11 cellular contexts compared by ENCODE assay signal in genomic region chr19:50475736-50476223, GRCh38. TPM values are rescaled to one million over a fixed set of nuclear protein-coding genes. Genes with fewer than 3 reads are reported as not detected.
DNase-seq lines count a peak whose midpoint lies in the region; ATAC-seq, FAIRE-seq and TF ChIP-seq lines count a peak whose summit lies in the region.
"Had no signal": no experiment of that assay in that cellular context is flagged by ENCODE, and none has a peak within 500 bp of the region (broad histone marks: within the 10 kb centered on the region; RNA-seq: fewer than 3 reads in every experiment).

No MANE protein-coding gene starts in this region.

- peaks cover 6% of the 10 kb centered on the region for H3K36me3 Mint-ChIP-seq in natural killer cell treated with Interleukin-12 subunit alpha and Interleukin-12 subunit beta and Interleukin-15 and Interleukin-18, amount 100 ng/mL, for 72 hours

- H3K4me3 ChIP-seq in BJ (ENCODE audit: low read depth, low read length) (peak overlapping the region; percentile 67), bronchial epithelial cell (ENCODE audit: low read depth, low read length) (peak overlapping the region; percentile 93)

- peaks cover 16% of the 10 kb centered on the region for H3K36me3 ChIP-seq in BJ (ENCODE audit: control insufficient read depth, insufficient read depth, low read length)
- H3K36me3 ChIP-seq in bronchial epithelial cell (ENCODE audit: control insufficient read depth, insufficient read depth, low read length), result peaks cover 19% of the 10 kb centered on the region

- H3K27me3 ChIP-seq in BJ (ENCODE audit: control insufficient read depth, insufficient read depth, low read length) (no peaks in the 10 kb centered on the region), bronchial epithelial cell (ENCODE audit: control insufficient read depth, insufficient read depth, low read length) (no peaks in the 10 kb centered on the region)

- H3K27me3 Mint-ChIP-seq in natural killer cell treated with Interleukin-12 subunit alpha and Interleukin-12 subunit beta and Interleukin-15 and Interleukin-18, amount 100 ng/mL, for 72 hours, result no peaks in the 10 kb centered on the region

- no peaks in the 10 kb centered on the region for H3K9me3 Mint-ChIP-seq in natural killer cell treated with Interleukin-12 subunit alpha and Interleukin-12 subunit beta and Interleukin-15 and Interleukin-18, amount 100 ng/mL, for 72 hours

- DNase-seq in BJ (ENCODE audit: low read depth), result no peak
- no peak for DNase-seq in bronchial epithelial cell (ENCODE audit: low read depth)
- DNase-seq in natural killer cell treated with Interleukin-12 subunit alpha and Interleukin-12 subunit beta and Interleukin-15 and Interleukin-18, amount 100 ng/mL, for 72 hours (ENCODE audit: low spot score), result no peak
- DNase-seq in activated effector memory CD4-positive, alpha-beta T cell treated with anti-CD3 and anti-CD28 coated beads, Interleukin-2, amount 50 U/mL, for 16 hours, result no peak
- no peak for DNase-seq in medulla oblongata (ENCODE audit: extremely low spot score)
- DNase-seq in central memory CD4-positive, alpha-beta T cell, result no peak

- TF ChIP-seq CTCF in BJ (IDR thresholded peaks at IDR 0.05; ENCODE audit: insufficient read depth, low read depth, low read length) (no peak), bronchial epithelial cell (IDR thresholded peaks at IDR 0.05; ENCODE audit: insufficient read depth, low read length, severe bottlenecking) (no peak)

- CTCF ChIA-PET in BJ (lab: Yijun Ruan, JAX), result interaction anchor here (1.7 kb wide), 1 partner anchor 119 kb away, joined by 4 read pairs; no protein-coding TSS in a partner anchor

- no peak for FAIRE-seq in bronchial epithelial cell (lab: Jason Lieb, UNC)
- FAIRE-seq: islet of Langerhans had no signal

- H3K4me1 Mint-ChIP-seq in natural killer cell treated with Interleukin-12 subunit alpha and Interleukin-12 subunit beta and Interleukin-15 and Interleukin-18, amount 100 ng/mL, for 72 hours (ENCODE audit: low read depth in 2 of 2), result peaks cover 10 to 22% of the 10 kb centered on the region in 2 donors

- peak overlapping the region; percentile 80 to 89 for H3K27ac Mint-ChIP-seq in natural killer cell treated with Interleukin-12 subunit alpha and Interleukin-12 subunit beta and Interleukin-15 and Interleukin-18, amount 100 ng/mL, for 72 hours

- ATAC-seq in HG02938 (IDR thresholded peaks at IDR 0.05; ENCODE audit: unreplicated experiment), result peak; percentile 11
- ATAC-seq in natural killer cell treated with Interleukin-12 subunit alpha and Interleukin-12 subunit beta and Interleukin-15 and Interleukin-18, amount 100 ng/mL, for 72 hours, result no peak
- no peak for ATAC-seq in HG03469 (IDR thresholded peaks at IDR 0.05; ENCODE audit: unreplicated experiment)

- POLR2A ChIA-PET in BJ (lab: Charles Lee), result no interaction called here

- peak overlapping the region; percentile 94 for H3K4me3 Mint-ChIP-seq in natural killer cell treated with Interleukin-12 subunit alpha and Interleukin-12 subunit beta and Interleukin-15 and Interleukin-18, amount 100 ng/mL, for 72 hours

RNA-seq across cellular contexts. Expression of gene EMC10, which starts 0.5 kb away (rescaled TPM):
- 71.8 and 89.1 TPM in 2 replicates for polyA plus RNA-seq in BJ (2011; rRNA removed)
- polyA minus RNA-seq in BJ (2011; rRNA and poly(A)+ RNA removed), result 10.2 and 17.1 TPM in 2 replicates
- 24.7 and 37.1 TPM in 2 replicates for total RNA-seq in bronchial epithelial cell
- 100 to 1,000 TPM in 1 of 2 donors, 10 to 100 TPM in 1; 84.1 to 106 TPM for total RNA-seq in natural killer cell treated with Interleukin-12 subunit alpha and Interleukin-12 subunit beta and Interleukin-15 and Interleukin-18, amount 100 ng/mL, for 72 hours

RNA-seq across cellular contexts. Expression of gene GARIN5A, which starts 0.9 kb away (rescaled TPM):
- polyA plus RNA-seq in BJ (2011; rRNA removed), result 0.26 and 0.56 TPM in 2 replicates
- polyA minus RNA-seq in BJ (2011; rRNA and poly(A)+ RNA removed), result 0.24 TPM in 1 of 2 replicates, not detected in the other
- total RNA-seq in bronchial epithelial cell, result 0.51 and 0.79 TPM in 2 replicates
- total RNA-seq in natural killer cell treated with Interleukin-12 subunit alpha and Interleukin-12 subunit beta and Interleukin-15 and Interleukin-18, amount 100 ng/mL, for 72 hours, result 1 to 10 TPM in 1 of 2 donors, not detected in 1; 1.1 TPM
- total RNA-seq: subcutaneous adipose tissue had no signal

RNA-seq across cellular contexts. Expression of gene JOSD2, which starts 35.2 kb away (rescaled TPM):
- 39.0 and 44.9 TPM in 2 replicates for polyA plus RNA-seq in BJ (2011; rRNA removed)
- polyA minus RNA-seq in BJ (2011; rRNA and poly(A)+ RNA removed), result 3.7 and 3.9 TPM in 2 replicates
- 10.5 and 29.3 TPM in 2 replicates for total RNA-seq in bronchial epithelial cell
- 10 to 100 TPM; 39.8 to 46.0 TPM for total RNA-seq in natural killer cell treated with Interleukin-12 subunit alpha and Interleukin-12 subunit beta and Interleukin-15 and Interleukin-18, amount 100 ng/mL, for 72 hours

RNA-seq across cellular contexts. Expression of gene ASPDH, which starts 37.9 kb away (rescaled TPM):
- not detected in 2 replicates for polyA plus RNA-seq in BJ (2011; rRNA removed)
- not detected in 2 replicates for polyA minus RNA-seq in BJ (2011; rRNA and poly(A)+ RNA removed)
- total RNA-seq in bronchial epithelial cell, result not detected in 2 replicates
- not detected for total RNA-seq in natural killer cell treated with Interleukin-12 subunit alpha and Interleukin-12 subunit beta and Interleukin-15 and Interleukin-18, amount 100 ng/mL, for 72 hours
- total RNA-seq: subcutaneous adipose tissue had no signal

RNA-seq across cellular contexts. Expression of gene MYBPC2, which starts 43.1 kb away (rescaled TPM):
- not detected in 2 replicates for polyA plus RNA-seq in BJ (2011; rRNA removed)
- polyA minus RNA-seq in BJ (2011; rRNA and poly(A)+ RNA removed), result not detected in 2 replicates
- total RNA-seq in bronchial epithelial cell, result not detected in 2 replicates
- total RNA-seq in natural killer cell treated with Interleukin-12 subunit alpha and Interleukin-12 subunit beta and Interleukin-15 and Interleukin-18, amount 100 ng/mL, for 72 hours, result under 1 TPM in 1 of 2 donors, not detected in 1; 0.50 TPM
- total RNA-seq: HT1080, subcutaneous adipose tissue had no signal
